Comparison of ENCODE assay signal across 22 cellular contexts in the genomic region with DNA sequence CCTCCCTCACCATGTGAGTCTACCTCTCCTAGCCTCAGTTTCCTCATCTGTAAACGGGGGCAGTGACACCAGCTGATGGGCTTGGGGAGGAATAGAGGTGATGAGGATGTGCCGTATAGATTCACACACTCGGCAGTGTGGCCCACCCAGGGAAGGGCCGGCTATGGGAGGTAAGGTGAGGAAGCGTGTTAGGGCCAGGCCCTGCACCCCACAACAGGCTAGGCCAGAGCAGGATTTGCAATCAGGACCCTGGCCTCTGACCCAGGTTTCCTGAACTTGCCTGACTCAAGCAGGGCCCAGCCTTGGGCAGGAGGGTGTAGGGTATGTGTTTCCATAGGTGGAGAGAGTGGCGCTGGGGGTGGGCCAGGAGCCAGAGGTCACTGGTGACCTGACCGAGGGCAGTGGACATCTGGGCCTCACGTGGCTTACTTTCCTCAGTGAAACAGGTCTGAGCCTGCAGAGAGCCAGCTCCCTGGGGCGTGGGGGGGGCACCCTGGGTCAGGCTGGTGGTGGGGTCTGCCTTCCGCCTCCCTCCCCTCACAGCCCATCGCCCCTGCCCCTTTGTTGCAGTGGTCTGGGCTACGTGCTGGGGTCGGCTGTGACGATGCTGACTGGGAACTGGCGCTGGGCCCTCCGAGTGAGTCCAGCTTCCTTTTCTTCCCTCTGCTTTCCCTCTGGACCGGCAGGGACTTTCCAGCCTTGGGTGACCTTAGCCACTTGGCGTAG. TPM values are rescaled to one million over a fixed set of nuclear protein-coding genes. Genes with fewer than 3 reads are reported as not detected.
DNase-seq lines count a peak whose midpoint lies in the region; ATAC-seq, FAIRE-seq and TF ChIP-seq lines count a peak whose summit lies in the region.
"Had no signal": no experiment of that assay in that cellular context is flagged by ENCODE, and none has a peak within 500 bp of the region (broad histone marks: within the 10 kb centered on the region; RNA-seq: fewer than 3 reads in every experiment).

No MANE protein-coding gene starts in this region.

- no peak overlapping the region for H2AFZ ChIP-seq in endothelial cell of umbilical vein (ENCODE audit: low read depth, low read length)
- H2AFZ ChIP-seq: GM23248 had no signal

- TF ChIP-seq CTCF in endothelial cell of umbilical vein (IDR thresholded peaks at IDR 0.05; ENCODE audit: extremely low read depth in 1 of 2, insufficient read depth in 1 of 2, low read depth in 1 of 2, low read length in 2 of 2) (no peak), right lobe of liver (IDR thresholded peaks at IDR 0.05) (no peak)

- H3K9me3 Mint-ChIP-seq in stimulated activated effector memory CD8-positive, alpha-beta T cell treated with anti-CD3 and anti-CD28 coated beads, Interleukin-12 subunit alpha, Interleukin-12 subunit beta, amount 100 ng/mL, for 72 hours: no peaks in the 10 kb centered on the region
- H3K9me3 Mint-ChIP-seq: CD4-positive, alpha-beta T cell had no signal

- TF ChIP-seq POLR2A in endothelial cell of umbilical vein (IDR thresholded peaks at IDR 0.05; ENCODE audit: low read depth, low read length): no peak
- no peak for TF ChIP-seq POLR2A in right lobe of liver (IDR thresholded peaks at IDR 0.05)

- no peak overlapping the region for H3K9ac ChIP-seq in endothelial cell of umbilical vein (replicated peaks; ENCODE audit: extremely low read depth, insufficient read depth, low read length)
- H3K9ac ChIP-seq: BLaER1, GM23248 had no signal

- FAIRE-seq in endothelial cell of umbilical vein (lab: Jason Lieb, UNC): no peak
- FAIRE-seq: GM12891 had no signal

- POLR2A ChIA-PET in endothelial cell of umbilical vein (lab: Charles Lee): no interaction called here

- no peaks in the 10 kb centered on the region for H3K27me3 ChIP-seq in H7 (ENCODE audit: control insufficient read depth, insufficient read depth, low read length)
- no peaks in the 10 kb centered on the region for H3K27me3 ChIP-seq in endothelial cell of umbilical vein (ENCODE audit: control insufficient read depth in 2 of 2, insufficient read depth in 2 of 2, low read length in 2 of 2)
- H3K27me3 ChIP-seq in right lobe of liver: no peaks in the 10 kb centered on the region
- H3K27me3 ChIP-seq: BLaER1, SJSA1 had no signal

- H3K4me2 ChIP-seq in endothelial cell of umbilical vein (ENCODE audit: insufficient read depth, low read length): no peak overlapping the region
- H3K4me2 ChIP-seq: BLaER1 had no signal

- H3K4me1 ChIP-seq in endothelial cell of umbilical vein (ENCODE audit: control insufficient read depth, extremely low read depth, insufficient read depth, low read length) (no peaks in the 10 kb centered on the region), right lobe of liver (peaks cover 0 to 5% (median 0%) of the 10 kb centered on the region in 4 donors)
- H3K4me1 ChIP-seq: HAP-1, SJSA1 had no signal

- peak; percentile 45 for DNase-seq in H7
- DNase-seq in endothelial cell of umbilical vein (ENCODE audit: low read depth, low spot score): peak; percentile 29
- no peak for DNase-seq in right lobe of liver
- DNase-seq in stimulated activated effector memory CD8-positive, alpha-beta T cell treated with anti-CD3 and anti-CD28 coated beads, Interleukin-12 subunit alpha, Interleukin-12 subunit beta, amount 100 ng/mL, for 72 hours (ENCODE audit: low spot score in 2 of 2): no peak
- DNase-seq in NCI-H2196 (lab: John Stamatoyannopoulos, UW; ENCODE audit: unreplicated experiment): no peak
- no peak for DNase-seq in NCI-H1048 (lab: John Stamatoyannopoulos, UW)
- no peak for DNase-seq in 8988T
- DNase-seq: CD4-positive, alpha-beta T cell; COR-L47; DMS79; GM23248; KBM-7; NCI-H1092 treated with DMSO at 0.1 percent for 48 hours; NCI-H1436 treated with DMSO at 0.1 percent for 48 hours; NCI-H2029; NCI-H524 treated with DMSO at 0.1 percent for 48 hours; NCI-H82 had no signal

- H3K27ac Mint-ChIP-seq in stimulated activated effector memory CD8-positive, alpha-beta T cell treated with anti-CD3 and anti-CD28 coated beads, Interleukin-12 subunit alpha, Interleukin-12 subunit beta, amount 100 ng/mL, for 72 hours: peak overlapping the region; percentile 44
- H3K27ac Mint-ChIP-seq: CD4-positive, alpha-beta T cell had no signal

- no peaks in the 10 kb centered on the region for H3K9me1 ChIP-seq in endothelial cell of umbilical vein (replicated peaks; ENCODE audit: control insufficient read depth, extremely low read depth, insufficient read depth, low read length)

- BruUV-seq in endothelial cell of umbilical vein (replicated peaks; lab: Mats Ljungman, UMichigan): no TSS peak

- H3K4me3 ChIP-seq in H7 (ENCODE audit: insufficient read depth, low read depth, low read length): no peak overlapping the region
- H3K4me3 ChIP-seq in endothelial cell of umbilical vein (replicated peaks in 1 of 3; ENCODE audit: insufficient read depth in 1 of 3, low read depth in 1 of 3, low read length in 3 of 3): no peak overlapping the region
- H3K4me3 ChIP-seq in right lobe of liver: no peak overlapping the region
- H3K4me3 ChIP-seq: BLaER1, GM23248, HAP-1, SJSA1 had no signal

- intact Hi-C loops in endothelial cell of umbilical vein (cut with micrococcal nuclease): no loop called here
- intact Hi-C loops in right lobe of liver (cut with DNase I): no loop called here

- no peaks in the 10 kb centered on the region for H3K79me2 ChIP-seq in endothelial cell of umbilical vein (ENCODE audit: control insufficient read depth, insufficient read depth, low read length)

- CTCF ChIA-PET in endothelial cell of umbilical vein (lab: Charles Lee): interaction anchor here (1.0 to 1.2 kb wide), 2 partner anchors 25 to 246 kb away, joined by 3 to 5 read pairs; no protein-coding TSS in a partner anchor

- H4K20me1 ChIP-seq in endothelial cell of umbilical vein (replicated peaks; ENCODE audit: control insufficient read depth, extremely low read depth, insufficient read depth, low read length): no peaks in the 10 kb centered on the region
- H4K20me1 ChIP-seq: BLaER1 had no signal

- H3K36me3 ChIP-seq in H7 (replicated peaks; ENCODE audit: control insufficient read depth, insufficient read depth, low read length) (no peaks in the 10 kb centered on the region), endothelial cell of umbilical vein (ENCODE audit: control insufficient read depth in 2 of 2, extremely low read depth in 1 of 2, insufficient read depth in 2 of 2, low read length in 2 of 2) (no peaks in the 10 kb centered on the region), right lobe of liver (no peaks in the 10 kb centered on the region)
- H3K36me3 ChIP-seq: BLaER1, HAP-1, SJSA1 had no signal

- peak in 3 of 4 donors; percentile 11 to 33 (median 21) for ATAC-seq in right lobe of liver
- ATAC-seq in stimulated activated effector memory CD8-positive, alpha-beta T cell treated with anti-CD3 and anti-CD28 coated beads, Interleukin-12 subunit alpha, Interleukin-12 subunit beta, amount 100 ng/mL, for 72 hours: no peak
- ATAC-seq: Right ventricle myocardium inferior had no signal

- no peak overlapping the region for H3K4me3 Mint-ChIP-seq in stimulated activated effector memory CD8-positive, alpha-beta T cell treated with anti-CD3 and anti-CD28 coated beads, Interleukin-12 subunit alpha, Interleukin-12 subunit beta, amount 100 ng/mL, for 72 hours
- H3K4me3 Mint-ChIP-seq: CD4-positive, alpha-beta T cell had no signal

- dilution Hi-C loops in endothelial cell of umbilical vein (cut with MboI; ENCODE audit: extremely low pct_ligation_motif_present, low sequenced_read_pairs): no loop called here

- 91% methylated on average over 5 of the region's 18 CpGs for WGBS in right lobe of liver (ENCODE audit: insufficient coverage, low coverage, low lambda C conversion rate, missing lambda C conversion rate)

- H3K27ac ChIP-seq in endothelial cell of umbilical vein (ENCODE audit: insufficient read depth, low read depth, low read length) (no peak overlapping the region), right lobe of liver (no peak overlapping the region)
- H3K27ac ChIP-seq: BLaER1, GM23248, SJSA1 had no signal

- H3K9me3 ChIP-seq in endothelial cell of umbilical vein (replicated peaks; ENCODE audit: control insufficient read depth, insufficient read depth, low read length) (no peaks in the 10 kb centered on the region), right lobe of liver (no peaks in the 10 kb centered on the region)
- H3K9me3 ChIP-seq: BLaER1, HAP-1, SJSA1 had no signal

- H3K4me1 Mint-ChIP-seq in stimulated activated effector memory CD8-positive, alpha-beta T cell treated with anti-CD3 and anti-CD28 coated beads, Interleukin-12 subunit alpha, Interleukin-12 subunit beta, amount 100 ng/mL, for 72 hours: peaks cover 13% of the 10 kb centered on the region

- peaks cover 6% of the 10 kb centered on the region for H3K36me3 Mint-ChIP-seq in stimulated activated effector memory CD8-positive, alpha-beta T cell treated with anti-CD3 and anti-CD28 coated beads, Interleukin-12 subunit alpha, Interleukin-12 subunit beta, amount 100 ng/mL, for 72 hours

TF ChIP-seq in endothelial cell of umbilical vein, 7 proteins besides CTCF, POLR2A, EP300 and RAD21 (continues in another document):
- TF ChIP-seq, protein P1, sequence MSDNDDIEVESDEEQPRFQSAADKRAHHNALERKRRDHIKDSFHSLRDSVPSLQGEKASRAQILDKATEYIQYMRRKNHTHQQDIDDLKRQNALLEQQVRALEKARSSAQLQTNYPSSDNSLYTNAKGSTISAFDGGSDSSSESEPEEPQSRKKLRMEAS (IDR thresholded peaks at IDR 0.05; ENCODE audit: insufficient read depth, insufficient read length): no peak

RNA-seq across cellular contexts. Expression of a gene that starts 12.7 kb away (rescaled TPM):
- total RNA-seq in H7 (2014; rRNA removed; shearing (Covaris generic)): 0.52 TPM in 1 of 2 replicates, not detected in the other
- 0.66 TPM in 1 of 2 replicates, not detected in the other for total RNA-seq in endothelial cell of umbilical vein
- 0.18 and 0.24 TPM in 2 replicates for polyA plus RNA-seq in endothelial cell of umbilical vein
- 0.07 and 0.10 TPM in 2 replicates for polyA plus RNA-seq in endothelial cell of umbilical vein (2011; cell fraction: cytosol; rRNA removed)
- polyA plus RNA-seq in endothelial cell of umbilical vein (2011; cell fraction: nucleus; rRNA removed): 0.13 TPM in 1 of 2 replicates, not detected in the other
- polyA plus RNA-seq in endothelial cell of umbilical vein (2012): not detected in 2 replicates
- not detected in 2 replicates for polyA minus RNA-seq in endothelial cell of umbilical vein
- not detected for polyA minus RNA-seq in endothelial cell of umbilical vein (2011; cell fraction: cytosol; rRNA and poly(A)+ RNA removed)
- polyA minus RNA-seq in endothelial cell of umbilical vein (2011; cell fraction: nucleus; rRNA and poly(A)+ RNA removed): not detected in 2 replicates
- not detected for total RNA-seq in right lobe of liver
- total RNA-seq: GM23248, SJSA1 had no signal
- polyA plus RNA-seq: GM23248 had no signal

RNA-seq across cellular contexts. Expression of a gene that starts 52.2 kb away (rescaled TPM):
- 1.8 and 2.1 TPM in 2 replicates for total RNA-seq in H7 (2014; rRNA removed; shearing (Covaris generic))
- total RNA-seq in endothelial cell of umbilical vein: 56.6 and 77.3 TPM in 2 replicates
- 70.2 and 77.3 TPM in 2 replicates for polyA plus RNA-seq in endothelial cell of umbilical vein
- polyA plus RNA-seq in endothelial cell of umbilical vein (2011; cell fraction: cytosol; rRNA removed): 47.5 and 59.9 TPM in 2 replicates
- 70.4 and 94.6 TPM in 2 replicates for polyA plus RNA-seq in endothelial cell of umbilical vein (2011; cell fraction: nucleus; rRNA removed)
- polyA plus RNA-seq in endothelial cell of umbilical vein (2012): 16.2 and 28.4 TPM in 2 replicates
- polyA minus RNA-seq in endothelial cell of umbilical vein: 46.1 and 59.7 TPM in 2 replicates
- not detected for polyA minus RNA-seq in endothelial cell of umbilical vein (2011; cell fraction: cytosol; rRNA and poly(A)+ RNA removed)
- 21.3 and 41.6 TPM in 2 replicates for polyA minus RNA-seq in endothelial cell of umbilical vein (2011; cell fraction: nucleus; rRNA and poly(A)+ RNA removed)
- 10 to 100 TPM in 1 of 6 experiments, 1 to 10 TPM in 5; 3.0 to 12.4 (median 7.3) TPM for total RNA-seq in right lobe of liver
- total RNA-seq: GM23248 had no signal

Comparison
In these comparisons a context has a peak if more than half of its experiments do, and no peak if none do; other contexts are left out.
1. DNase-seq: peak in H7 (single experiment) and endothelial cell of umbilical vein (single experiment); none in right lobe of liver (0 of 3), stimulated activated effector memory CD8-positive, alpha-beta T cell treated with anti-CD3 and anti-CD28 coated beads, Interleukin-12 subunit alpha, Interleukin-12 subunit beta, amount 100 ng/mL, for 72 hours (0 of 2), NCI-H2196 (single experiment), NCI-H1048 (single experiment) and 8988T (single experiment).